In genomic region chr12:6934110-6934509, GRCh38 we compare ENCODE assay signal across 1 cellular context.
TF ChIP-seq lines count a peak whose summit lies in the region.

No MANE protein-coding gene starts in this region.

TF ChIP-seq in HCT116, 20 proteins besides CTCF, POLR2A, EP300 and RAD21 (continued from another document):
- TF ChIP-seq ZBTB33 (IDR thresholded peaks at IDR 0.05; ENCODE audit: extremely low read depth, insufficient replicate concordance, low read length) = no peak
- TF ChIP-seq ATF3 (IDR thresholded peaks at IDR 0.05) = no peak
